Comparison of ENCODE assay signal across 8 cellular contexts in the genomic region with DNA sequence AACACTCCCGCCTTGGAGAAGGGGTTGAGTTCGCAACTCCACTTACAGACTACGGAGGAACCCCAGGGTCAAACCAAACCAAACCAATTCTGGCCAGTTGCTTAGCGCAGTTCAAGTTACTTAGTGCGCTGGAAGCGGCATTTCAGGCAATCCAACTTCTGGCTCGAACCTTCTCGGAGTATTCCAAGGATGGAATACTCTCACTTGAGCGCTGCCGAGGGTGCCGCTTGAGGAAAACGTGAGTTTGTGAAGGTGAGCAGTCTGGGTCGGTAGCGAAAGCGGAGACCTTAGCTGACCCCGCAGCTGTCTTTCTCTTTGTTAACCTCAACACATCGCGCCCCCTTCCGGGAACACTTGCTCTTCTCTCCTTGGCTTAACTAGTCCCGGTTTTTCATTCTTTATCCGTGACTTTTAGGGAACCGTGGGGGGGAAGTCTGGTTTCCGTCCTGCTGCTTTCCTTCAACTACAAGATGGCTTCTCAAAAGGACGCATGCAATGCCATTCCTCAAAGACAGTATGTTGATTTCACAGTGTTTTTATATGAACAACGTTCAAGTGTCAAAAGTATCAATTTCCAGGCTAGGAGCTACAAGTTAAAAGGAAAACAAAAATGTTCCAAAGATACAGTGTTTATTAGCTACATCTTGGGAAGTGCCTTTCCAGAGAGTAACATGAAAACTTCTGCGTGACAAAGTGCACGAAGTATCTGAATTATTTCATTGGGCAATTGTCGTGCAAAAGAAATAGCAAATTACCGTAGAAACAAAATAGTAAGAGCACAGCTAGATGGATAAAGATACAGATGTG. TPM values are rescaled to one million over a fixed set of nuclear protein-coding genes. Genes with fewer than 3 reads are reported as not detected.
DNase-seq lines count a peak whose midpoint lies in the region; ATAC-seq, FAIRE-seq and TF ChIP-seq lines count a peak whose summit lies in the region.

No MANE protein-coding gene starts in this region.

- peak; percentile 68 for TF ChIP-seq CTCF in BE2C (IDR thresholded peaks at IDR 0.05; ENCODE audit: low read depth, low read length)
- peak; percentile 73 for TF ChIP-seq CTCF in HepG2 (CRISPR knock-in tag; IDR thresholded peaks at IDR 0.05)

- H3K27ac ChIP-seq in HepG2 (ENCODE audit: extremely low read length, insufficient read depth, low read length), result peak overlapping the region; percentile 98

- H3K4me1 ChIP-seq in BE2C, result no peaks in the 10 kb centered on the region
- H3K4me1 ChIP-seq in HepG2 (ENCODE audit: insufficient read depth, low read length), result peaks cover 55% of the 10 kb centered on the region

- WGBS in HepG2 (ENCODE audit: low lambda C conversion rate), result 6% methylated on average over 23 of the region's 29 CpGs

- H3K9ac ChIP-seq in HepG2 (ENCODE audit: insufficient read depth, low read depth, low read length), result peak overlapping the region; percentile 98

- DNase-seq in BE2C, result peak; percentile 90
- DNase-seq in NCI-H510A treated with DMSO at 0.1 percent for 48 hours (lab: John Stamatoyannopoulos, UW), result peak; percentile 85
- peak; percentile 88 for DNase-seq in activated CD4-positive, alpha-beta T cell treated with anti-CD3 and anti-CD28 coated beads, Interleukin-2, amount 10 ng/mL, durations not matched to agents 24 days and 14 days
- peak; percentile 35 to 81 for DNase-seq in dermis microvascular lymphatic vessel endothelial cell (ENCODE audit: low read depth in 2 of 2)
- peak; percentile 91 for DNase-seq in HepG2 (ENCODE audit: low spot score)
- peak; percentile 60 for DNase-seq in stimulated activated CD4-positive, alpha-beta T cell treated with anti-CD3 and anti-CD28 coated beads, Interleukin-4, amount 100 ng/mL, for 1 hour

- peak overlapping the region; percentile 89 for H3K4me2 ChIP-seq in HepG2 (ENCODE audit: low read depth, low read length)

- peak; percentile 51 for ATAC-seq in GM19035 (IDR thresholded peaks at IDR 0.05; ENCODE audit: unreplicated experiment)
- peak; percentile 50 for ATAC-seq in HG03378 (IDR thresholded peaks at IDR 0.05; ENCODE audit: unreplicated experiment)
- ATAC-seq in HepG2, result peak; percentile 77

- TF ChIP-seq POLR2A in HepG2 (IDR thresholded peaks at IDR 0.05; ENCODE audit: insufficient read depth in 1 of 2, low read depth in 2 of 2, low read length in 2 of 2), result no peak

- no peaks in the 10 kb centered on the region for H3K27me3 Mint-ChIP-seq in activated CD4-positive, alpha-beta T cell treated with anti-CD3 and anti-CD28 coated beads, Interleukin-2, amount 10 ng/mL, durations not matched to agents 24 days and 14 days

- TF ChIP-seq EP300 in HepG2 (IDR thresholded peaks at IDR 0.05; ENCODE audit: low read depth in 2 of 2, low read length in 2 of 2) (no peak), HepG2 (CRISPR knock-in tag; IDR thresholded peaks at IDR 0.05; ENCODE audit: borderline replicate concordance) (no peak)

- H3K36me3 Mint-ChIP-seq in activated CD4-positive, alpha-beta T cell treated with anti-CD3 and anti-CD28 coated beads, Interleukin-2, amount 10 ng/mL, durations not matched to agents 24 days and 14 days (ENCODE audit: low read depth), result peaks cover 34% of the 10 kb centered on the region

- peak overlapping the region; percentile 89 for H3K4me3 Mint-ChIP-seq in activated CD4-positive, alpha-beta T cell treated with anti-CD3 and anti-CD28 coated beads, Interleukin-2, amount 10 ng/mL, durations not matched to agents 24 days and 14 days

- H3K36me3 ChIP-seq in BE2C (peaks cover 6% of the 10 kb centered on the region; the same call in 1 of the 2 replicates), HepG2 (replicated peaks in 1 of 2; ENCODE audit: control insufficient read depth in 1 of 2, insufficient read depth in 2 of 2, low read length in 2 of 2) (peaks cover 2 to 12% of the 10 kb centered on the region in 2 experiments)

- H3K27ac Mint-ChIP-seq in activated CD4-positive, alpha-beta T cell treated with anti-CD3 and anti-CD28 coated beads, Interleukin-2, amount 10 ng/mL, durations not matched to agents 24 days and 14 days, result peak overlapping the region; percentile 98

- H3K4me3 ChIP-seq in BE2C (ENCODE audit: low read depth, low read length), result peak overlapping the region; percentile 99
- H3K4me3 ChIP-seq in HepG2 (replicated peaks in 1 of 3; ENCODE audit: insufficient read depth in 1 of 3, low read depth in 2 of 3, low read length in 3 of 3), result peak overlapping the region; percentile 59 to 85 (median 84)

- peaks cover 57% of the 10 kb centered on the region for H3K79me2 ChIP-seq in HepG2 (ENCODE audit: insufficient read depth, low read length)

- no peak for FAIRE-seq in HepG2 (lab: Jason Lieb, UNC)

- H3K9me3 Mint-ChIP-seq in activated CD4-positive, alpha-beta T cell treated with anti-CD3 and anti-CD28 coated beads, Interleukin-2, amount 10 ng/mL, durations not matched to agents 24 days and 14 days, result no peaks in the 10 kb centered on the region

- no TSS peak for BruUV-seq in HepG2 (replicated peaks; lab: Mats Ljungman, UMichigan)

- peaks cover 35% of the 10 kb centered on the region for H4K20me1 ChIP-seq in HepG2 (ENCODE audit: insufficient read depth, low read length)

- H3K9me3 ChIP-seq in BE2C (no peaks in the 10 kb centered on the region), HepG2 (ENCODE audit: low read length) (no peaks in the 10 kb centered on the region)

- H3K27me3 ChIP-seq in BE2C (no peaks in the 10 kb centered on the region), HepG2 (ENCODE audit: control insufficient read depth in 1 of 2, insufficient read depth in 2 of 2, low read length in 2 of 2) (no peaks in the 10 kb centered on the region; a peak in 1 of 5 replicates)

- CTCF ChIA-PET in HepG2 (lab: Yijun Ruan, JAX; ENCODE audit: low intra/inter-chr PET ratio, low total read pairs), result no interaction called here

- POLR2A ChIA-PET in HepG2 (lab: Yijun Ruan, JAX), result interaction anchor here (0.7 to 4.0 kb wide), 10 partner anchors 9 to 163 kb away, joined by 3 to 75 read pairs (median 5); partner anchors contain the start of genes CCNC and COQ3

- H2AFZ ChIP-seq in HepG2 (ENCODE audit: low read length), result peak overlapping the region; percentile 74

- intact Hi-C loops in activated CD4-positive, alpha-beta T cell treated with anti-CD3 and anti-CD28 coated beads, Interleukin-2, amount 10 ng/mL, durations not matched to agents 24 days and 14 days (cut with micrococcal nuclease), result loop anchor here (1.0 to 2.0 kb wide), 6 partner anchors 89 to 479 kb away; partner anchors contain the start of genes CCNC, FBXL4 and USP45
- intact Hi-C loops in HepG2 (cut with micrococcal nuclease; ENCODE audit: unreplicated experiment), result loop anchor here (1.0 to 2.0 kb wide), 2 partner anchors 92 to 143 kb away; partner anchors contain the start of gene CCNC

- H3K4me1 Mint-ChIP-seq in activated CD4-positive, alpha-beta T cell treated with anti-CD3 and anti-CD28 coated beads, Interleukin-2, amount 10 ng/mL, durations not matched to agents 24 days and 14 days, result peaks cover 45% of the 10 kb centered on the region

- 0 out of 2 replicates have a peak, but pooled peaks have one; percentile 7 for TF ChIP-seq RAD21 in HepG2 (CRISPR knock-in tag; IDR thresholded peaks at IDR 0.05)

- in situ Hi-C loops in HepG2 (cut with HindIII; ENCODE audit: extremely low pct_ligation_motif_present, low pct_unique_long_range_greater_than_20kb), result no loop called here

RNA-seq across cellular contexts. Expression of gene PNISR, which starts 0.7 kb away (rescaled TPM):
- 79.2 TPM for polyA plus RNA-seq in BE2C (2012; ENCODE audit: insufficient read depth, insufficient read length, low read depth)
- total RNA-seq in activated CD4-positive, alpha-beta T cell treated with anti-CD3 and anti-CD28 coated beads, Interleukin-2, amount 10 ng/mL, durations not matched to agents 24 days and 14 days, result 109 and 117 TPM in 2 replicates
- total RNA-seq in dermis microvascular lymphatic vessel endothelial cell (27.7 and 37.3 TPM in 2 replicates), HepG2 (2016; rRNA removed; fragmentation: Illumina TruSeq; extraction: Trizol) (29.7 and 48.0 TPM in 2 replicates)
- 7.4 and 8.5 TPM in 2 replicates for total RNA-seq in HepG2 (2016; cell fraction: cytosol; rRNA removed; fragmentation: Illumina TruSeq; extraction: Trizol; ENCODE audit: low read depth)
- 30.4 and 48.4 TPM in 2 replicates for total RNA-seq in HepG2 (2016; cell fraction: insoluble cytoplasmic fraction; rRNA removed; fragmentation: Illumina TruSeq; extraction: Trizol)
- total RNA-seq in HepG2 (2016; cell fraction: membrane; rRNA removed; fragmentation: Illumina TruSeq; extraction: Trizol), result 10.1 and 11.9 TPM in 2 replicates
- 96.9 and 105 TPM in 2 replicates for total RNA-seq in HepG2 (2016; cell fraction: nucleus; rRNA removed; fragmentation: Illumina TruSeq; extraction: Trizol)
- 41.9 and 43.0 TPM in 2 replicates for polyA plus RNA-seq in HepG2 (2011; rRNA removed)
- 8.4 and 11.7 TPM in 2 replicates for polyA plus RNA-seq in HepG2 (2011; cell fraction: cytosol; rRNA removed)
- 108 and 145 TPM in 2 replicates for polyA plus RNA-seq in HepG2 (2011; cell fraction: nucleus; rRNA removed)
- polyA plus RNA-seq in HepG2 (2012), result 74.4 and 86.0 TPM in 2 replicates
- polyA plus RNA-seq in HepG2 (2016; cell fraction: cytosol; fragmentation: Illumina TruSeq; extraction: Trizol; ENCODE audit: low read depth), result 0.80 and 1.4 TPM in 2 replicates
- polyA plus RNA-seq in HepG2 (2016; cell fraction: insoluble cytoplasmic fraction; fragmentation: Illumina TruSeq; extraction: Trizol; ENCODE audit: low read depth), result 37.3 and 39.1 TPM in 2 replicates
- 1.9 and 2.1 TPM in 2 replicates for polyA plus RNA-seq in HepG2 (2016; cell fraction: membrane; fragmentation: Illumina TruSeq; extraction: Trizol; ENCODE audit: low read depth)
- polyA plus RNA-seq in HepG2 (2016; cell fraction: nucleus; fragmentation: Illumina TruSeq; extraction: Trizol; ENCODE audit: insufficient read depth, low read depth), result 161 and 180 TPM in 2 replicates
- polyA minus RNA-seq in HepG2 (2011; rRNA and poly(A)+ RNA removed; ENCODE audit: low replicate concordance), result 21.2 and 33.6 TPM in 2 replicates
- 9.4 and 10.3 TPM in 2 replicates for polyA minus RNA-seq in HepG2 (2011; cell fraction: cytosol; rRNA and poly(A)+ RNA removed)
- 216 and 237 TPM in 2 replicates for polyA minus RNA-seq in HepG2 (2011; cell fraction: nucleus; rRNA and poly(A)+ RNA removed)

RNA-seq across cellular contexts. Expression of gene COQ3, which starts 31.9 kb away (rescaled TPM):
- polyA plus RNA-seq in BE2C (2012; ENCODE audit: insufficient read depth, insufficient read length, low read depth), result 6.6 TPM
- total RNA-seq in activated CD4-positive, alpha-beta T cell treated with anti-CD3 and anti-CD28 coated beads, Interleukin-2, amount 10 ng/mL, durations not matched to agents 24 days and 14 days, result 13.4 and 14.4 TPM in 2 replicates
- total RNA-seq in dermis microvascular lymphatic vessel endothelial cell (2.9 and 5.5 TPM in 2 replicates), HepG2 (2016; rRNA removed; fragmentation: Illumina TruSeq; extraction: Trizol) (20.5 and 26.6 TPM in 2 replicates)
- total RNA-seq in HepG2 (2016; cell fraction: cytosol; rRNA removed; fragmentation: Illumina TruSeq; extraction: Trizol; ENCODE audit: low read depth), result 9.0 and 10.6 TPM in 2 replicates
- total RNA-seq in HepG2 (2016; cell fraction: insoluble cytoplasmic fraction; rRNA removed; fragmentation: Illumina TruSeq; extraction: Trizol), result 19.2 and 28.7 TPM in 2 replicates
- total RNA-seq in HepG2 (2016; cell fraction: membrane; rRNA removed; fragmentation: Illumina TruSeq; extraction: Trizol), result 8.8 and 10.7 TPM in 2 replicates
- total RNA-seq in HepG2 (2016; cell fraction: nucleus; rRNA removed; fragmentation: Illumina TruSeq; extraction: Trizol), result 6.4 and 9.0 TPM in 2 replicates
- polyA plus RNA-seq in HepG2 (2011; rRNA removed), result 4.8 and 5.3 TPM in 2 replicates
- polyA plus RNA-seq in HepG2 (2011; cell fraction: cytosol; rRNA removed), result 3.1 and 4.3 TPM in 2 replicates
- 3.0 and 3.5 TPM in 2 replicates for polyA plus RNA-seq in HepG2 (2011; cell fraction: nucleus; rRNA removed)
- polyA plus RNA-seq in HepG2 (2012), result 4.8 TPM in 2 replicates
- 5.3 and 6.0 TPM in 2 replicates for polyA plus RNA-seq in HepG2 (2016; cell fraction: cytosol; fragmentation: Illumina TruSeq; extraction: Trizol; ENCODE audit: low read depth)
- polyA plus RNA-seq in HepG2 (2016; cell fraction: insoluble cytoplasmic fraction; fragmentation: Illumina TruSeq; extraction: Trizol; ENCODE audit: low read depth), result 21.4 and 27.4 TPM in 2 replicates
- 6.3 and 7.4 TPM in 2 replicates for polyA plus RNA-seq in HepG2 (2016; cell fraction: membrane; fragmentation: Illumina TruSeq; extraction: Trizol; ENCODE audit: low read depth)
- polyA plus RNA-seq in HepG2 (2016; cell fraction: nucleus; fragmentation: Illumina TruSeq; extraction: Trizol; ENCODE audit: insufficient read depth, low read depth), result 15.4 and 16.2 TPM in 2 replicates
- 0.86 and 6.7 TPM in 2 replicates for polyA minus RNA-seq in HepG2 (2011; rRNA and poly(A)+ RNA removed; ENCODE audit: low replicate concordance)
- polyA minus RNA-seq in HepG2 (2011; cell fraction: cytosol; rRNA and poly(A)+ RNA removed), result 1.4 and 2.1 TPM in 2 replicates
- polyA minus RNA-seq in HepG2 (2011; cell fraction: nucleus; rRNA and poly(A)+ RNA removed), result 1.4 and 1.7 TPM in 2 replicates

Comparison
In these comparisons a context has a peak if more than half of its experiments do, and no peak if none do; other contexts are left out.
1. Peak in every context shown above with its lines: DNase-seq, ATAC-seq, H3K4me3 ChIP-seq and H3K27ac ChIP-seq.